Comparison of ENCODE assay signal across 8 cellular contexts in the genomic region with DNA sequence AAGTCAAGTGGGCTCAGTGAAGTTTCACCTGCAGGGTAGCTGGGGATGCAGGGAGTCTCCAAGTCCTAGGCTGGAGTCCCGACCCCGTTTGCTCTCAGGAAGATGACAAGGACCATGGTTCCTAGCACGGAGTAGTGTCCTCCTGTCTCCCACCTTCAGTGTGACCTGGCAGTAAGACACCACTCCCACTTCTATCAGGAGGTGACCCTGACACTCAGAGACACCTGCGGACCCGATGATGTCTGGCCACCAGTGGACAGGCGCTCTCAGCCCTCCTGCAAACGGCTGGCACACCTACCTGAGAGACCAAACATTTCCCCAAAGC. TPM values are rescaled to one million over a fixed set of nuclear protein-coding genes. Genes with fewer than 3 reads are reported as not detected.
DNase-seq lines count a peak whose midpoint lies in the region; ATAC-seq and TF ChIP-seq lines count a peak whose summit lies in the region.

No MANE protein-coding gene starts in this region.

- no peaks in the 10 kb centered on the region for H3K27me3 Mint-ChIP-seq in CD8-positive, alpha-beta T cell (ENCODE audit: low read depth)
- no peaks in the 10 kb centered on the region for H3K27me3 Mint-ChIP-seq in nephron (ENCODE audit: low read depth)

- H3K9me3 Mint-ChIP-seq in CD8-positive, alpha-beta T cell = no peaks in the 10 kb centered on the region
- no peaks in the 10 kb centered on the region for H3K9me3 Mint-ChIP-seq in nephron

- no peak for ATAC-seq in CD8-positive, alpha-beta T cell
- ATAC-seq in GM21529 (IDR thresholded peaks at IDR 0.05; ENCODE audit: unreplicated experiment) (no peak), HG03095 (IDR thresholded peaks at IDR 0.05; ENCODE audit: unreplicated experiment) (no peak)

- POLR2A ChIA-PET in CD8-positive, alpha-beta T cell (lab: Charles Lee) = interaction anchor here (0.6 to 3.6 kb wide), 10 partner anchors 8 to 281 kb away, joined by 3 to 35 read pairs (median 4); partner anchors contain the start of genes ACAT2, MRPL18, TCP1 and WTAP

- TF ChIP-seq CTCF in CD8-positive, alpha-beta T cell (IDR thresholded peaks at IDR 0.05) = no peak
- no peak for TF ChIP-seq CTCF in LNCaP clone FGC (IDR thresholded peaks at IDR 0.05; ENCODE audit: control insufficient read depth, extremely low read depth, insufficient read depth)
- no peak for TF ChIP-seq CTCF in coronary artery (IDR thresholded peaks at IDR 0.05)
- TF ChIP-seq CTCF in nephron (IDR thresholded peaks at IDR 0.05; ENCODE audit: unreplicated experiment in 3 of 3) = no peak

- H3K4me3 Mint-ChIP-seq in CD8-positive, alpha-beta T cell = peak overlapping the region; percentile 96
- peak overlapping the region; percentile 92 to 97 (median 95) for H3K4me3 Mint-ChIP-seq in nephron

- peaks cover 28% of the 10 kb centered on the region for H3K4me1 ChIP-seq in CD8-positive, alpha-beta T cell (ENCODE audit: insufficient read depth, low read length)

- intact Hi-C loops in CD8-positive, alpha-beta T cell (cut with DNase I, micrococcal nuclease) = loop anchor here (1.0 to 10.0 kb wide), 12 partner anchors 28 to 1583 kb away; partner anchors contain the start of genes IGF2R (in 2 of the 2), ACAT2 (in 1 of the 2), AGPAT4 (in 1 of the 2) and MAP3K4 (in 1 of the 2)

- peak overlapping the region; percentile 97 for H3K27ac Mint-ChIP-seq in CD8-positive, alpha-beta T cell
- peak overlapping the region; percentile 86 to 94 (median 90) for H3K27ac Mint-ChIP-seq in nephron

- peak overlapping the region; percentile 54 for H3K4me3 ChIP-seq in CD8-positive, alpha-beta T cell (ENCODE audit: low read depth, low read length)
- peak overlapping the region; percentile 75 for H3K4me3 ChIP-seq in LNCaP clone FGC (ENCODE audit: low read depth, low read length)
- peak overlapping the region; percentile 80 for H3K4me3 ChIP-seq in coronary artery

- H3K9me3 ChIP-seq in CD8-positive, alpha-beta T cell (ENCODE audit: low read length) = no peaks in the 10 kb centered on the region

- no peaks in the 10 kb centered on the region for H3K27me3 ChIP-seq in CD8-positive, alpha-beta T cell (ENCODE audit: insufficient read depth, low read length)

- CTCF ChIA-PET in CD8-positive, alpha-beta T cell (lab: Charles Lee) = interaction anchor here (0.7 to 2.7 kb wide), 31 partner anchors 9 to 765 kb away, joined by 3 to 26 read pairs (median 5); partner anchors contain the start of genes ACAT2 and MRPL18

- peaks cover 39% of the 10 kb centered on the region for H3K36me3 Mint-ChIP-seq in CD8-positive, alpha-beta T cell
- H3K36me3 Mint-ChIP-seq in nephron (ENCODE audit: low read depth) = peaks cover 28% of the 10 kb centered on the region

- no peaks in the 10 kb centered on the region for H3K36me3 ChIP-seq in CD8-positive, alpha-beta T cell (ENCODE audit: insufficient read depth, low read length)

- peaks cover 47% of the 10 kb centered on the region for H3K4me1 Mint-ChIP-seq in CD8-positive, alpha-beta T cell (ENCODE audit: low read depth)
- H3K4me1 Mint-ChIP-seq in nephron = peaks cover 23% of the 10 kb centered on the region

- peak overlapping the region; percentile 67 for H3K27ac ChIP-seq in CD8-positive, alpha-beta T cell (ENCODE audit: low read depth, low read length)
- H3K27ac ChIP-seq in coronary artery = peak overlapping the region; percentile 96 to 98

- no peak for DNase-seq in CD8-positive, alpha-beta T cell
- no peak for DNase-seq in LNCaP clone FGC (ENCODE audit: low read depth)
- no peak for DNase-seq in coronary artery (ENCODE audit: low spot score)
- no peak for DNase-seq in medulla oblongata (ENCODE audit: extremely low spot score)
- no peak for DNase-seq in GM19240 (ENCODE audit: insufficient read length, low spot score)

RNA-seq across cellular contexts. Expression of gene SOD2, which starts 1.1 kb away (rescaled TPM):
- 10 to 100 TPM; 99.1 to 99.6 TPM for total RNA-seq in CD8-positive, alpha-beta T cell

RNA-seq across cellular contexts. Expression of gene WTAP, which starts 35.4 kb away (rescaled TPM):
- total RNA-seq in CD8-positive, alpha-beta T cell = 100 to 1,000 TPM; 224 to 226 TPM
